In the genomic region with DNA sequence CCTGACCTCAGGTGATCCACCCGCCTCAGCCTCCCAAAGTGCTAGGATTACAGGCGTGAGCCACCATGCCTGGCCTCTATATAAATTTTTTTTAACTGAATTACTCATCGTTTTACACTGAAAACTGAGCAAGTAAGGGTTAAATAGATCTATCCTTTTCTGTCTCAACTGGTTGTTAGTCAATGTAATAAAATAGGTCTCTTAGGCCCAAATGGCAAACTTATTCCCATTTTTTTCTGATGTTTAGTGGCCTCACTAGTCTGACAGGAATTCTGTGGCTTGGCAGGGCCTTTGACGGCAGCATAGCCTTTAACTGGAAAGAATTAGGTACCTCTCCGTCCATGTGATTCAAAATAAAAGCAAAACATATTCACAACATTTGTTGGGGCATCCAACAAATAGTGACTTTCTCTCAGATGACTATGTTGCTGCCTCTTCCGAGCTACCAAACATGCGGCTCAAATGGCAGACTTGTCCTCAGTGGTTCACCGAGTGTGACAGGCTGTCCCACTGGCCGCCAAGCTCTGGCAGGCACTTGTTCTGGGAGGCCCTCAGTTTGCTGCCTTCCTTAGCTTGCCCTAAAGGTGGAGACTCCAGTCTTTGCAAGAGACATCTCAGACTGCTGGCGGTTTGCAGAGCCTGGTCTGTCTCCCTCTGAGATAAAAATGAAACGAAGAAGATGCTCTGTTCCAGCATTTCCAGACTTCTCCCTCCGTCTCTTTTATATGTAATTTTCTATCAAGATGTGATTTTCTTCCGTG, we compare ENCODE assay signal across 1 cellular context.
TF ChIP-seq lines count a peak whose summit lies in the region.

No MANE protein-coding gene starts in this region.

TF ChIP-seq in neural cell, 6 proteins besides CTCF, POLR2A, EP300 and RAD21 (continued from another document):
- TF ChIP-seq, protein P1, sequence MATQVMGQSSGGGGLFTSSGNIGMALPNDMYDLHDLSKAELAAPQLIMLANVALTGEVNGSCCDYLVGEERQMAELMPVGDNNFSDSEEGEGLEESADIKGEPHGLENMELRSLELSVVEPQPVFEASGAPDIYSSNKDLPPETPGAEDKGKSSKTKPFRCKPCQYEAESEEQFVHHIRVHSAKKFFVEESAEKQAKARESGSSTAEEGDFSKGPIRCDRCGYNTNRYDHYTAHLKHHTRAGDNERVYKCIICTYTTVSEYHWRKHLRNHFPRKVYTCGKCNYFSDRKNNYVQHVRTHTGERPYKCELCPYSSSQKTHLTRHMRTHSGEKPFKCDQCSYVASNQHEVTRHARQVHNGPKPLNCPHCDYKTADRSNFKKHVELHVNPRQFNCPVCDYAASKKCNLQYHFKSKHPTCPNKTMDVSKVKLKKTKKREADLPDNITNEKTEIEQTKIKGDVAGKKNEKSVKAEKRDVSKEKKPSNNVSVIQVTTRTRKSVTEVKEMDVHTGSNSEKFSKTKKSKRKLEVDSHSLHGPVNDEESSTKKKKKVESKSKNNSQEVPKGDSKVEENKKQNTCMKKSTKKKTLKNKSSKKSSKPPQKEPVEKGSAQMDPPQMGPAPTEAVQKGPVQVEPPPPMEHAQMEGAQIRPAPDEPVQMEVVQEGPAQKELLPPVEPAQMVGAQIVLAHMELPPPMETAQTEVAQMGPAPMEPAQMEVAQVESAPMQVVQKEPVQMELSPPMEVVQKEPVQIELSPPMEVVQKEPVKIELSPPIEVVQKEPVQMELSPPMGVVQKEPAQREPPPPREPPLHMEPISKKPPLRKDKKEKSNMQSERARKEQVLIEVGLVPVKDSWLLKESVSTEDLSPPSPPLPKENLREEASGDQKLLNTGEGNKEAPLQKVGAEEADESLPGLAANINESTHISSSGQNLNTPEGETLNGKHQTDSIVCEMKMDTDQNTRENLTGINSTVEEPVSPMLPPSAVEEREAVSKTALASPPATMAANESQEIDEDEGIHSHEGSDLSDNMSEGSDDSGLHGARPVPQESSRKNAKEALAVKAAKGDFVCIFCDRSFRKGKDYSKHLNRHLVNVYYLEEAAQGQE (IDR thresholded peaks at IDR 0.05; ENCODE audit: borderline replicate concordance): no peak
- TF ChIP-seq SMC3 (conservative IDR thresholded peaks at IDR 0.05; ENCODE audit: poor library complexity): no peak
- TF ChIP-seq EZH2 (IDR thresholded peaks at IDR 0.05; ENCODE audit: borderline replicate concordance, insufficient read depth, low read length, poor library complexity, severe bottlenecking): no peak
- TF ChIP-seq MXI1 (conservative IDR thresholded peaks at IDR 0.05; ENCODE audit: poor library complexity, severe bottlenecking): no peak
- TF ChIP-seq TAF1 (IDR thresholded peaks at IDR 0.05; ENCODE audit: low read depth): no peak
